18 cellular contexts compared by ENCODE assay signal in the genomic region with DNA sequence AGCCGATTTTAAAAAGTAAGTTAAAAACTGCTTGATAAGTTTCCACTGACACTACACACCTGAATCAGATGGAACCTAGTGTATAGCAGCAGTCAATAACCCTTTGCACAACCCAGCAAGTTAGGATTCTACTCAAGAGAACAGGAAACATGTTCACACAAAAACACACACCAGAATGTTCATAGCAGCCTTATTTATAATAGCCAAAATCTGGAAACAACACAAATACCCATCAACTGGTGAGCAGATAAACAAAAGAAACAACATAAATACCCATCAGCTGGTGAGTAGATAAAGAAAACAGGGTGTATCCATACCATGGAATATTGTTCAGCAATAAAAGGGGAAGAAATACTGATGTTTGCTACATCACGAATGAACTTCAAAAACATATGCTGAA. TPM values are rescaled to one million over a fixed set of nuclear protein-coding genes. Genes with fewer than 3 reads are reported as not detected.
DNase-seq lines count a peak whose midpoint lies in the region; ATAC-seq and TF ChIP-seq lines count a peak whose summit lies in the region.
"Had no signal": no experiment of that assay in that cellular context is flagged by ENCODE, and none has a peak within 500 bp of the region (broad histone marks: within the 10 kb centered on the region; RNA-seq: fewer than 3 reads in every experiment).

No MANE protein-coding gene starts in this region.

- H2AK5ac ChIP-seq in neuronal stem cell (ENCODE audit: low read depth, low read length): no peak overlapping the region

- H3K4me3 Mint-ChIP-seq in brain: peak overlapping the region; percentile 59 to 95 (median 91)
- H3K4me3 Mint-ChIP-seq in activated CD8-positive, alpha-beta T cell treated with anti-CD3 and anti-CD28 coated beads for 36 hours: no peak overlapping the region
- H3K4me3 Mint-ChIP-seq: activated naive CD8-positive, alpha-beta T cell; activated T-cell treated with anti-CD3 and anti-CD28 coated beads, Interleukin-2, amount 50 U/mL, for 72 hours; naive B cell had no signal

- peaks cover 31% of the 10 kb centered on the region for H3K27me3 Mint-ChIP-seq in brain
- H3K27me3 Mint-ChIP-seq in activated CD8-positive, alpha-beta T cell treated with anti-CD3 and anti-CD28 coated beads for 36 hours: peaks cover 27% of the 10 kb centered on the region

- H2BK5ac ChIP-seq in neuronal stem cell (ENCODE audit: low read length): no peak overlapping the region

- no peaks in the 10 kb centered on the region for H3K9me3 ChIP-seq in hepatocyte (ENCODE audit: low read depth)
- no peaks in the 10 kb centered on the region for H3K9me3 ChIP-seq in spleen
- no peaks in the 10 kb centered on the region for H3K9me3 ChIP-seq in neuronal stem cell (replicated peaks in 1 of 2; ENCODE audit: control insufficient read depth in 2 of 2, insufficient read depth in 1 of 2, low read depth in 1 of 2, low read length in 2 of 2)
- H3K9me3 ChIP-seq: left ventricle myocardium inferior had no signal

- CTCF ChIA-PET in BJ (lab: Yijun Ruan, JAX): interaction anchor here (0.6 to 1.4 kb wide), 3 partner anchors 188 to 372 kb away, joined by 3 read pairs; no protein-coding TSS in a partner anchor
- CTCF ChIA-PET in activated CD8-positive, alpha-beta T cell treated with anti-CD3 and anti-CD28 coated beads for 36 hours (lab: Charles Lee): no interaction called here

- H3K4me1 Mint-ChIP-seq in brain: peaks cover 25% of the 10 kb centered on the region
- H3K4me1 Mint-ChIP-seq in activated CD8-positive, alpha-beta T cell treated with anti-CD3 and anti-CD28 coated beads for 36 hours (ENCODE audit: low read depth): no peaks in the 10 kb centered on the region
- H3K4me1 Mint-ChIP-seq: naive B cell had no signal

- no peak overlapping the region for H3K18ac ChIP-seq in neuronal stem cell (ENCODE audit: low read length)

- H3K9me3 Mint-ChIP-seq in brain: peaks cover 0 to 3% (median 0%) of the 10 kb centered on the region in 5 experiments
- H3K9me3 Mint-ChIP-seq in activated CD8-positive, alpha-beta T cell treated with anti-CD3 and anti-CD28 coated beads for 36 hours: no peaks in the 10 kb centered on the region
- H3K9me3 Mint-ChIP-seq: activated T-cell treated with anti-CD3 and anti-CD28 coated beads, Interleukin-2, amount 50 U/mL, for 72 hours had no signal

- H4K8ac ChIP-seq in neuronal stem cell (ENCODE audit: low read depth, low read length): no peak overlapping the region

- no peak overlapping the region for H3K4ac ChIP-seq in neuronal stem cell (ENCODE audit: low read length)

- TF ChIP-seq POLR2A in spleen (IDR thresholded peaks at IDR 0.05) (no peak), erythroblast (IDR thresholded peaks at IDR 0.05; ENCODE audit: low read length) (no peak)

- no peak overlapping the region for H4K91ac ChIP-seq in neuronal stem cell (ENCODE audit: low read depth, low read length, poor library complexity)

- H4K20me1 ChIP-seq in hepatocyte (ENCODE audit: insufficient read depth, poor library complexity, severe bottlenecking): peaks cover 7% of the 10 kb centered on the region

- no peak overlapping the region for H2BK15ac ChIP-seq in neuronal stem cell (ENCODE audit: low read length)

- H3K36me3 Mint-ChIP-seq in brain: no peaks in the 10 kb centered on the region
- no peaks in the 10 kb centered on the region for H3K36me3 Mint-ChIP-seq in activated CD8-positive, alpha-beta T cell treated with anti-CD3 and anti-CD28 coated beads for 36 hours (ENCODE audit: low read depth)
- H3K36me3 Mint-ChIP-seq: activated naive CD8-positive, alpha-beta T cell; naive B cell had no signal

- no peak overlapping the region for H2AFZ ChIP-seq in hepatocyte
- no peak overlapping the region for H2AFZ ChIP-seq in neuronal stem cell (ENCODE audit: low read length)

- H3K79me2 ChIP-seq in hepatocyte: peaks cover 33% of the 10 kb centered on the region

- TF ChIP-seq CTCF in BJ (IDR thresholded peaks at IDR 0.05; ENCODE audit: insufficient read depth, low read depth, low read length) (no peak), brain (conservative IDR thresholded peaks at IDR 0.05) (no peak), hepatocyte (IDR thresholded peaks at IDR 0.05; ENCODE audit: poor library complexity) (no peak), spleen (IDR thresholded peaks at IDR 0.05 in 8 of 11, conservative IDR thresholded peaks at IDR 0.05 in 3 of 11) (no peak)
- no peak for TF ChIP-seq CTCF in activated CD8-positive, alpha-beta T cell treated with anti-CD3 and anti-CD28 coated beads for 36 hours (IDR thresholded peaks at IDR 0.05)

- H3K27ac ChIP-seq in hepatocyte (peak overlapping the region; percentile 99), spleen (peak overlapping the region in 7 of 8 donors; percentile 82 to 97 (median 90)), neuronal stem cell (replicated peaks; ENCODE audit: low read length) (no peak overlapping the region)
- H3K27ac ChIP-seq: foreskin keratinocyte had no signal

- POLR2A ChIA-PET in BJ (lab: Charles Lee): no interaction called here
- POLR2A ChIA-PET in activated CD8-positive, alpha-beta T cell treated with anti-CD3 and anti-CD28 coated beads for 36 hours (lab: Charles Lee): no interaction called here

- 73% methylated on average over 2 of the region's 2 CpGs for WGBS in hepatocyte (ENCODE audit: low lambda C conversion rate, missing lambda C conversion rate)
- 46 to 76% (median 70%) methylated on average over 2 of the region's 2 CpGs for WGBS in spleen, 5 donors
- no CpG with 5 or more reads among the region's 2 CpGs for WGBS in neuronal stem cell (ENCODE audit: extremely low coverage in 2 of 2, insufficient read length in 2 of 2, insufficient replicate concordance in 1 of 2), 2 donors

- peak overlapping the region in 3 of 5 experiments; percentile 90 to 98 (median 93) for H3K27ac Mint-ChIP-seq in brain
- H3K27ac Mint-ChIP-seq in activated CD8-positive, alpha-beta T cell treated with anti-CD3 and anti-CD28 coated beads for 36 hours: no peak overlapping the region
- H3K27ac Mint-ChIP-seq: activated naive CD8-positive, alpha-beta T cell; activated T-cell treated with anti-CD3 and anti-CD28 coated beads, Interleukin-2, amount 50 U/mL, for 72 hours; naive B cell had no signal

- intact Hi-C loops in spleen (cut with DNase I; ENCODE audit: low total_unique reads): loop anchor here (10.0 kb wide), 1 partner anchor 180 kb away; no protein-coding TSS in a partner anchor
- intact Hi-C loops in activated CD8-positive, alpha-beta T cell treated with anti-CD3 and anti-CD28 coated beads for 36 hours (cut with micrococcal nuclease): no loop called here

- H3K9ac ChIP-seq in neuronal stem cell (ENCODE audit: low read depth, low read length, poor library complexity): no peak overlapping the region

- H3K23ac ChIP-seq in neuronal stem cell (ENCODE audit: low read depth, low read length, poor library complexity): no peak overlapping the region

- H2BK12ac ChIP-seq in neuronal stem cell (ENCODE audit: low read length): no peak overlapping the region

- H3K4me3 ChIP-seq in BJ (ENCODE audit: low read depth, low read length): peak overlapping the region; percentile 64
- H3K4me3 ChIP-seq in hepatocyte: no peak overlapping the region
- peak overlapping the region in 5 of 8 donors; percentile 40 to 74 (median 49) for H3K4me3 ChIP-seq in spleen
- no peak overlapping the region for H3K4me3 ChIP-seq in neuronal stem cell (ENCODE audit: low read length in 2 of 2)

- H3K9me2 ChIP-seq in hepatocyte (replicated peaks; ENCODE audit: insufficient read depth): no peaks in the 10 kb centered on the region

- H3K4me2 ChIP-seq in hepatocyte: peak overlapping the region; percentile 89
- H3K4me2 ChIP-seq in neuronal stem cell (ENCODE audit: insufficient read depth, low read length, poor library complexity, severe bottlenecking): no peak overlapping the region

- H3K36me3 ChIP-seq in BJ (ENCODE audit: control insufficient read depth, insufficient read depth, low read length) (no peaks in the 10 kb centered on the region), hepatocyte (replicated peaks; ENCODE audit: insufficient read depth, low read depth) (no peaks in the 10 kb centered on the region), spleen (no peaks in the 10 kb centered on the region), neuronal stem cell (replicated peaks in 1 of 2; ENCODE audit: control insufficient read depth in 2 of 2, insufficient read depth in 2 of 2, low read length in 2 of 2) (no peaks in the 10 kb centered on the region)
- H3K36me3 ChIP-seq: left ventricle myocardium inferior had no signal

- no peak overlapping the region for H3K14ac ChIP-seq in neuronal stem cell (ENCODE audit: low read length)

- H2BK120ac ChIP-seq in neuronal stem cell (ENCODE audit: low read depth, low read length): no peak overlapping the region

- peaks cover 3% of the 10 kb centered on the region for H3K79me1 ChIP-seq in neuronal stem cell (ENCODE audit: low read depth, low read length)

- no peak for ATAC-seq in activated CD8-positive, alpha-beta T cell treated with anti-CD3 and anti-CD28 coated beads for 36 hours
- ATAC-seq: activated T-cell treated with anti-CD3 and anti-CD28 coated beads, Interleukin-2, amount 50 U/mL, for 72 hours; foreskin keratinocyte; Panc1 had no signal

- DNase-seq in BJ (ENCODE audit: low read depth) (no peak), hepatocyte (ENCODE audit: low spot score) (no peak), spleen (no peak), erythroblast (lab: John Stamatoyannopoulos, UW) (no peak), neuronal stem cell (ENCODE audit: low spot score) (no peak), NCI-H2196 (lab: John Stamatoyannopoulos, UW; ENCODE audit: unreplicated experiment) (no peak)
- DNase-seq in activated CD8-positive, alpha-beta T cell treated with anti-CD3 and anti-CD28 coated beads for 36 hours: no peak
- DNase-seq: activated CD4-positive, alpha-beta T cell treated with anti-CD3 and anti-CD28 coated beads, Interleukin-2, amount 50 U/mL, for 48 hours; activated T-cell treated with anti-CD3 and anti-CD28 coated beads, Interleukin-2, amount 50 U/mL, for 72 hours; effector memory CD4-positive, alpha-beta T cell; foreskin keratinocyte; left ventricle myocardium inferior; naive B cell; stimulated activated CD4-positive, alpha-beta T cell treated with anti-CD3 and anti-CD28 coated beads, Interleukin-12 subunit alpha, Interleukin-12 subunit beta, amount 100 ng/mL, for 4 hours had no signal

- no peaks in the 10 kb centered on the region for H3K27me3 ChIP-seq in BJ (ENCODE audit: control insufficient read depth, insufficient read depth, low read length)
- H3K27me3 ChIP-seq in hepatocyte: peaks cover 9% of the 10 kb centered on the region
- peaks cover 0 to 51% (median 36%) of the 10 kb centered on the region in 7 donors for H3K27me3 ChIP-seq in spleen (replicated peaks in 1 of 7)
- H3K27me3 ChIP-seq in neuronal stem cell (ENCODE audit: control insufficient read depth in 3 of 3, insufficient read depth in 3 of 3, low read depth in 1 of 3, low read length in 3 of 3): peaks cover 0 to 65% (median 0%) of the 10 kb centered on the region in 3 experiments

- H3K4me1 ChIP-seq in hepatocyte (ENCODE audit: insufficient read depth) (peaks cover 13% of the 10 kb centered on the region), spleen (peaks cover 0 to 19% (median 5%) of the 10 kb centered on the region in 6 donors), neuronal stem cell (ENCODE audit: control insufficient read depth in 2 of 2, insufficient read depth in 1 of 2, low read depth in 1 of 2, low read length in 2 of 2) (peaks cover 7% of the 10 kb centered on the region in 2 donors)
- H3K4me1 ChIP-seq: foreskin keratinocyte had no signal

RNA-seq across cellular contexts. Expression of a gene that starts 2.7 kb away (rescaled TPM):
- 498 and 589 TPM in 2 replicates for polyA plus RNA-seq in BJ (2011; rRNA removed)
- 706 and 777 TPM in 2 replicates for polyA minus RNA-seq in BJ (2011; rRNA and poly(A)+ RNA removed)
- 10.4 TPM for polyA plus RNA-seq in brain (ENCODE audit: insufficient read depth, low read depth, low replicate concordance)
- total RNA-seq in hepatocyte: 266 and 289 TPM in 2 replicates
- 126 and 148 TPM in 2 replicates for polyA plus RNA-seq in hepatocyte
- 100 to 1,000 TPM; 214 to 721 (median 462) TPM for total RNA-seq in spleen
- polyA plus RNA-seq in spleen: 10 to 100 TPM in 1 of 3 donors, 1 to 10 TPM in 2; 4.3 to 10.6 (median 4.5) TPM
- 147 TPM for polyA plus RNA-seq in neuronal stem cell (2013, experiment 1 of 2)
- polyA plus RNA-seq in neuronal stem cell (2013, experiment 2 of 2): 149 TPM
- not detected for total RNA-seq in activated CD8-positive, alpha-beta T cell treated with anti-CD3 and anti-CD28 coated beads for 36 hours
- total RNA-seq: activated T-cell treated with anti-CD3 and anti-CD28 coated beads, Interleukin-2, amount 50 U/mL, for 72 hours; HT-29 had no signal

Comparison
In these comparisons a context has a peak if more than half of its experiments do, and no peak if none do; other contexts are left out.
1. H3K4me3 ChIP-seq: peak in BJ (single experiment) and spleen (5 of 8); none in hepatocyte (single experiment) and neuronal stem cell (0 of 2).
2. RNA of a gene that starts 2.7 kb away (polyA plus RNA-seq): 498 to 589 TPM in BJ and 126 to 148 TPM in hepatocyte; 10.4 TPM in brain (single experiment) and 4.3 to 10.6 TPM in spleen; every median in the first group is over 10 times any median in the second.